25 cellular contexts compared by ENCODE assay signal in genomic region chr22:32607086-32607485, GRCh38.
"Had no signal": no experiment of that assay in that cellular context is flagged by ENCODE, and none has a peak within 500 bp of the region (broad histone marks: within the 10 kb centered on the region; RNA-seq: fewer than 3 reads in every experiment).

No MANE protein-coding gene starts in this region.

- FAIRE-seq: islet of Langerhans had no signal

- DNase-seq: activated CD4-positive, alpha-beta T cell treated with anti-CD3 and anti-CD28 coated beads for 4 hours; activated CD4-positive, alpha-beta T cell treated with anti-CD3 and anti-CD28 coated beads, Interleukin-2, amount 50 U/mL, for 4 hours; activated naive CD4-positive, alpha-beta T cell treated with anti-CD3 and anti-CD28 coated beads, Interleukin-2, amount 10 ng/mL, durations not matched to agents 7 days and 5 days; activated naive CD8-positive, alpha-beta T cell treated with anti-CD3 and anti-CD28 coated beads, Interleukin-2, amount 50 U/mL, for 24 hours; activated T-cell treated with anti-CD3 and anti-CD28 coated beads for 4 hours; activated T-cell treated with anti-CD3 and anti-CD28 coated beads, Interleukin-2, amount 50 U/mL, for 72 hours; amygdala; central memory CD4-positive, alpha-beta T cell; esophagus squamous epithelium; foreskin melanocyte; left ventricle myocardium inferior; midbrain; naive thymus-derived CD4-positive, alpha-beta T cell; occipital lobe; stimulated activated CD4-positive, alpha-beta T cell treated with anti-CD3 and anti-CD28 coated beads, Interleukin-4, amount 100 ng/mL, for 1 hour; stimulated activated naive CD8-positive, alpha-beta T cell treated with anti-CD3 and anti-CD28 coated beads, Interleukin-15, amount 100 ng/mL, for 72 hours; substantia nigra; upper lobe of right lung had no signal

- H3K4me3 ChIP-seq: esophagus squamous epithelium, left ventricle myocardium inferior, lung, right atrium auricular region, upper lobe of right lung had no signal

- ATAC-seq: activated naive CD8-positive, alpha-beta T cell treated with anti-CD3 and anti-CD28 coated beads, Interleukin-2, amount 50 U/mL, for 24 hours; activated T-cell treated with anti-CD3 and anti-CD28 coated beads, Interleukin-2, amount 50 U/mL, for 72 hours; naive thymus-derived CD4-positive, alpha-beta T cell; stimulated activated effector memory CD8-positive, alpha-beta T cell treated with anti-CD3 and anti-CD28 coated beads, Interleukin-12 subunit alpha, Interleukin-12 subunit beta, amount 100 ng/mL, for 72 hours; stimulated activated naive CD8-positive, alpha-beta T cell treated with anti-CD3 and anti-CD28 coated beads, Interleukin-15, amount 100 ng/mL, for 72 hours; upper lobe of right lung had no signal

- H3K9ac ChIP-seq: parathyroid adenoma had no signal

- H3K27ac ChIP-seq: epithelial cell of prostate, esophagus squamous epithelium, left ventricle myocardium inferior, parathyroid adenoma, right atrium auricular region, upper lobe of right lung, VCaP had no signal

- H3K79me2 ChIP-seq: parathyroid adenoma had no signal

- H3K27me3 ChIP-seq: esophagus squamous epithelium, right atrium auricular region, upper lobe of right lung had no signal

- H3K4me1 ChIP-seq: parathyroid adenoma had no signal

- H2AFZ ChIP-seq: parathyroid adenoma had no signal

- H3K36me3 ChIP-seq: esophagus squamous epithelium, left ventricle myocardium inferior, right atrium auricular region, upper lobe of right lung had no signal

- H3K9me3 ChIP-seq: esophagus squamous epithelium, left ventricle myocardium inferior, right atrium auricular region, upper lobe of right lung had no signal
